In genomic region chr1:26597629-26598039, GRCh38 we compare ENCODE assay signal across 8 cellular contexts.
DNase-seq lines count a peak whose midpoint lies in the region; ATAC-seq and TF ChIP-seq lines count a peak whose summit lies in the region.

No MANE protein-coding gene starts in this region.

- no peak overlapping the region for H3K27ac ChIP-seq in upper lobe of left lung

- H3K36me3 ChIP-seq in kidney epithelial cell (ENCODE audit: control insufficient read depth, insufficient read depth, low read length) = no peaks in the 10 kb centered on the region
- no peaks in the 10 kb centered on the region for H3K36me3 ChIP-seq in upper lobe of left lung

- H3K4me3 ChIP-seq in astrocyte of the spinal cord (ENCODE audit: low read depth, low read length) (no peak overlapping the region), kidney epithelial cell (ENCODE audit: low read depth, low read length) (no peak overlapping the region), upper lobe of left lung (no peak overlapping the region)

- DNase-seq in AG20443 (ENCODE audit: low spot score) (peak; percentile 57), GM13976 (ENCODE audit: low spot score) (peak; percentile 67), NCI-H446 treated with DMSO at 0.1 percent for 48 hours (lab: John Stamatoyannopoulos, UW) (peak; percentile 44), astrocyte of the spinal cord (ENCODE audit: low read depth, low spot score) (peak; percentile 68), kidney epithelial cell (ENCODE audit: low read depth) (no peak), upper lobe of left lung (no peak)

- no peaks in the 10 kb centered on the region for H3K9me3 ChIP-seq in upper lobe of left lung

- WGBS in upper lobe of left lung, 2 donors = 2 to 4% methylated on average over 2 of the region's 2 CpGs

- no peak for TF ChIP-seq POLR2A in upper lobe of left lung (IDR thresholded peaks at IDR 0.05)

- in situ Hi-C loops in GM13976 (cut with MboI; ENCODE audit: low sequenced_read_pairs, unreplicated experiment) = no loop called here
- in situ Hi-C loops in astrocyte of the spinal cord (cut with HindIII; ENCODE audit: low sequenced_read_pairs) = no loop called here

- ATAC-seq in upper lobe of left lung (ENCODE audit: low FRiP score in 2 of 2) (peak in 1 of 2 donors; percentile 73), HG03460 (IDR thresholded peaks at IDR 0.05; ENCODE audit: unreplicated experiment) (no peak), GM19035 (IDR thresholded peaks at IDR 0.05; ENCODE audit: unreplicated experiment) (no peak)

- peaks cover 0 to 9% (median 7%) of the 10 kb centered on the region in 4 donors for H3K4me1 ChIP-seq in upper lobe of left lung

- no peak for TF ChIP-seq EP300 in upper lobe of left lung (IDR thresholded peaks at IDR 0.05)

- TF ChIP-seq CTCF in GM13976 (IDR thresholded peaks at IDR 0.05; ENCODE audit: borderline replicate concordance, control extremely low read depth, extremely low read depth, insufficient read depth, missing control alignments) (no peak), astrocyte of the spinal cord (IDR thresholded peaks at IDR 0.05; ENCODE audit: low read depth, low read length) (peak; percentile 59), kidney epithelial cell (IDR thresholded peaks at IDR 0.05; ENCODE audit: insufficient read depth, low read length, poor library complexity, severe bottlenecking) (peak; percentile 64), upper lobe of left lung (IDR thresholded peaks at IDR 0.05) (peak; percentile 66 to 83 (median 70))

- H3K27me3 ChIP-seq in kidney epithelial cell (ENCODE audit: control insufficient read depth, insufficient read depth, low read length) = no peaks in the 10 kb centered on the region
- H3K27me3 ChIP-seq in upper lobe of left lung = no peaks in the 10 kb centered on the region

Comparison
In these comparisons a context has a peak if more than half of its experiments do, and no peak if none do; other contexts are left out.
1. DNase-seq: peak in AG20443 (single experiment), GM13976 (single experiment), NCI-H446 treated with DMSO at 0.1 percent for 48 hours (single experiment) and astrocyte of the spinal cord (single experiment); none in kidney epithelial cell (single experiment) and upper lobe of left lung (0 of 2).